Comparison of ENCODE assay signal across 8 cellular contexts in the genomic region with DNA sequence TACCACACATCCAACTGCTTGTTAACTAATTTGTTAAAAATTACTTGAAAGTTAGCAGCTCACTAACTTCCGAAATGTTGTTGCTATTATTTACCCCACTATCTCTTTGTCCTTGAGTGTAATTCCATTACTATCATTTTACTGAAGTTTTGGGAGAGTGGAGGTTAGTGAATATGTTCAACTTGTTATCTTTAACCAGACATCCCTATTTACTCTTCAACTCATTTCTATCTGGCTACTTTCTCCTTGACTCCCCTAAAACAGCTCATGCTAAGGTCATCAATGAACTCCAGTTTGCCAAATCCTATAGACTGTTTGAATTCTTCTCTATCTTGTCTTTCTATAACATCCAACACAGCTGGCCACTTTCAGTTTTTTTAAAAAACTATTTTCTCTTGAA. TPM values are rescaled to one million over a fixed set of nuclear protein-coding genes. Genes with fewer than 3 reads are reported as not detected.
"Had no signal": no experiment of that assay in that cellular context is flagged by ENCODE, and none has a peak within 500 bp of the region (broad histone marks: within the 10 kb centered on the region; RNA-seq: fewer than 3 reads in every experiment).

No MANE protein-coding gene starts in this region.

- H3K36me3 Mint-ChIP-seq: IgD-negative memory B cell had no signal

- H3K9me3 Mint-ChIP-seq: IgD-negative memory B cell had no signal

- H3K27ac Mint-ChIP-seq: IgD-negative memory B cell had no signal

- H3K27ac ChIP-seq: HL-60 had no signal

- ATAC-seq: HepG2 had no signal

- FAIRE-seq: HepG2, HTR-8/SVneo had no signal

- DNase-seq: IMR-90, KBM-7, KG1 had no signal

RNA-seq across cellular contexts. Expression of a gene that starts 51.8 kb away (rescaled TPM):
- total RNA-seq: HT1080, IMR-90 had no signal
- polyA plus RNA-seq: IgD-negative memory B cell, IMR-90 had no signal
